Comparison of ENCODE assay signal across 1 cellular context in genomic region chr5:108381955-108382783, GRCh38.
TF ChIP-seq lines count a peak whose summit lies in the region.

FBXL17 (minus strand) TSS chr5:108382098.

TF ChIP-seq in K562, 482 proteins besides CTCF, POLR2A, EP300 and RAD21 (continued from another document and continues in another):
- no peak for TF ChIP-seq ZNF512 (tag; IDR thresholded peaks at IDR 0.05)
- peak; percentile 58; the same call in 1 of the 2 replicates for TF ChIP-seq SIN3B (IDR thresholded peaks at IDR 0.05; ENCODE audit: low read depth)
- TF ChIP-seq ZNF655 (CRISPR knock-in tag; IDR thresholded peaks at IDR 0.05): no peak
- TF ChIP-seq BCLAF1 (IDR thresholded peaks at IDR 0.05; ENCODE audit: borderline replicate concordance in 1 of 2, control insufficient read depth in 1 of 2, low read depth in 2 of 2, low read length in 1 of 2): no peak
- TF ChIP-seq MEF2A (IDR thresholded peaks at IDR 0.05; ENCODE audit: control insufficient read depth, low read depth, low read length): 0 out of 2 replicates have a peak, but pooled peaks have one; percentile 2
- TF ChIP-seq FOXK2 (conservative IDR thresholded peaks at IDR 0.05 in 1 of 2, IDR thresholded peaks at IDR 0.05 in 1 of 2; ENCODE audit: low read depth in 2 of 2): peak in 1 of 2 experiments; percentile 54; a peak in 2 of 4 replicates
- TF ChIP-seq TFAM (CRISPR knock-in tag; conservative IDR thresholded peaks at IDR 0.05): no peak
- no peak for TF ChIP-seq STAT5B (CRISPR knock-in tag; IDR thresholded peaks at IDR 0.05)
- TF ChIP-seq ELK1 (CRISPR knock-in tag; IDR thresholded peaks at IDR 0.05): no peak
- no peak for TF ChIP-seq SIX5 (IDR thresholded peaks at IDR 0.05; ENCODE audit: borderline replicate concordance in 1 of 2, insufficient read depth in 1 of 2, low read depth in 1 of 2, low read length in 2 of 2)
- TF ChIP-seq RHOXF2B (CRISPR knock-in tag; conservative IDR thresholded peaks at IDR 0.05): no peak
- 0 out of 2 replicates have a peak, but pooled peaks have one; percentile 16 for TF ChIP-seq SPI1 (IDR thresholded peaks at IDR 0.05; ENCODE audit: borderline replicate concordance, low read depth, low read length)
- TF ChIP-seq NCOA4 (IDR thresholded peaks at IDR 0.05; ENCODE audit: partially characterized antibody): no peak
- no peak for TF ChIP-seq ETV6 (IDR thresholded peaks at IDR 0.05; ENCODE audit: borderline replicate concordance in 1 of 2, low read depth in 2 of 2, low read length in 1 of 2)
- TF ChIP-seq ETV6 (CRISPR knock-in tag; IDR thresholded peaks at IDR 0.05; ENCODE audit: borderline replicate concordance): 0 out of 2 replicates have a peak, but pooled peaks have one; percentile 4
- TF ChIP-seq FOXP1 (CRISPR knock-in tag; IDR thresholded peaks at IDR 0.05): no peak; the same call in none of the 2 replicates
- TF ChIP-seq EHMT2 (IDR thresholded peaks at IDR 0.05): peak; percentile 71; the same call in 1 of the 2 replicates
- TF ChIP-seq, protein P1, sequence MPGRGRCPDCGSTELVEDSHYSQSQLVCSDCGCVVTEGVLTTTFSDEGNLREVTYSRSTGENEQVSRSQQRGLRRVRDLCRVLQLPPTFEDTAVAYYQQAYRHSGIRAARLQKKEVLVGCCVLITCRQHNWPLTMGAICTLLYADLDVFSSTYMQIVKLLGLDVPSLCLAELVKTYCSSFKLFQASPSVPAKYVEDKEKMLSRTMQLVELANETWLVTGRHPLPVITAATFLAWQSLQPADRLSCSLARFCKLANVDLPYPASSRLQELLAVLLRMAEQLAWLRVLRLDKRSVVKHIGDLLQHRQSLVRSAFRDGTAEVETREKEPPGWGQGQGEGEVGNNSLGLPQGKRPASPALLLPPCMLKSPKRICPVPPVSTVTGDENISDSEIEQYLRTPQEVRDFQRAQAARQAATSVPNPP (IDR thresholded peaks at IDR 0.05; ENCODE audit: borderline replicate concordance, insufficient read depth, insufficient read length): no peak
- TF ChIP-seq PHF8 (IDR thresholded peaks at IDR 0.05; ENCODE audit: borderline replicate concordance, low read length): peak; percentile 73; the same call in 1 of the 2 replicates
- TF ChIP-seq RBM25 (IDR thresholded peaks at IDR 0.05; ENCODE audit: low read depth, low read length, severe bottlenecking): no peak
- no peak for TF ChIP-seq HEY1 (CRISPR knock-in tag; IDR thresholded peaks at IDR 0.05; ENCODE audit: borderline replicate concordance)
- no peak for TF ChIP-seq GATAD2A (IDR thresholded peaks at IDR 0.05)
- TF ChIP-seq, protein P2, sequence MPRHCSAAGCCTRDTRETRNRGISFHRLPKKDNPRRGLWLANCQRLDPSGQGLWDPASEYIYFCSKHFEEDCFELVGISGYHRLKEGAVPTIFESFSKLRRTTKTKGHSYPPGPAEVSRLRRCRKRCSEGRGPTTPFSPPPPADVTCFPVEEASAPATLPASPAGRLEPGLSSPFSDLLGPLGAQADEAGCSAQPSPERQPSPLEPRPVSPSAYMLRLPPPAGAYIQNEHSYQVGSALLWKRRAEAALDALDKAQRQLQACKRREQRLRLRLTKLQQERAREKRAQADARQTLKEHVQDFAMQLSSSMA (CRISPR knock-in tag; IDR thresholded peaks at IDR 0.05): no peak
- TF ChIP-seq KLF13 (tag; IDR thresholded peaks at IDR 0.05; ENCODE audit: borderline replicate concordance, low read depth): no peak
- peak; percentile 74 for TF ChIP-seq ESRRA (IDR thresholded peaks at IDR 0.05; ENCODE audit: borderline replicate concordance, low read depth)
- peak; percentile 79 for TF ChIP-seq MEIS2 (IDR thresholded peaks at IDR 0.05; ENCODE audit: partially characterized antibody)
- TF ChIP-seq CBX1 (IDR thresholded peaks at IDR 0.05; ENCODE audit: low read depth): peak; percentile 92
- TF ChIP-seq DIDO1 (tag; IDR thresholded peaks at IDR 0.05; ENCODE audit: low read depth): no peak
- TF ChIP-seq HNRNPH1 (optimal IDR thresholded peaks at IDR 0.05; ENCODE audit: low read depth, low read length): no peak
- no peak for TF ChIP-seq RCOR1 (IDR thresholded peaks at IDR 0.05; ENCODE audit: borderline replicate concordance in 1 of 2, low read depth in 2 of 2, low read length in 2 of 2)
- TF ChIP-seq E2F3 (CRISPR knock-in tag; IDR thresholded peaks at IDR 0.05): no peak
- peak; percentile 63 for TF ChIP-seq PML (IDR thresholded peaks at IDR 0.05; ENCODE audit: low read length)
- TF ChIP-seq ATF1 (CRISPR knock-in tag; IDR thresholded peaks at IDR 0.05): no peak
- peak; percentile 95 for TF ChIP-seq ATF1 (tag; IDR thresholded peaks at IDR 0.05)
- no peak for TF ChIP-seq SRSF3 (IDR thresholded peaks at IDR 0.05; ENCODE audit: insufficient read depth, low read length)
- TF ChIP-seq TEAD4 (IDR thresholded peaks at IDR 0.05; ENCODE audit: low read length): peak; percentile 5; the same call in 1 of the 2 replicates
- no peak for TF ChIP-seq TEAD4 (CRISPR knock-in tag; IDR thresholded peaks at IDR 0.05; ENCODE audit: borderline replicate concordance)
- TF ChIP-seq ZNF274 (IDR thresholded peaks at IDR 0.05; ENCODE audit: borderline replicate concordance, low read depth, low read length): no peak
- TF ChIP-seq, protein P3, sequence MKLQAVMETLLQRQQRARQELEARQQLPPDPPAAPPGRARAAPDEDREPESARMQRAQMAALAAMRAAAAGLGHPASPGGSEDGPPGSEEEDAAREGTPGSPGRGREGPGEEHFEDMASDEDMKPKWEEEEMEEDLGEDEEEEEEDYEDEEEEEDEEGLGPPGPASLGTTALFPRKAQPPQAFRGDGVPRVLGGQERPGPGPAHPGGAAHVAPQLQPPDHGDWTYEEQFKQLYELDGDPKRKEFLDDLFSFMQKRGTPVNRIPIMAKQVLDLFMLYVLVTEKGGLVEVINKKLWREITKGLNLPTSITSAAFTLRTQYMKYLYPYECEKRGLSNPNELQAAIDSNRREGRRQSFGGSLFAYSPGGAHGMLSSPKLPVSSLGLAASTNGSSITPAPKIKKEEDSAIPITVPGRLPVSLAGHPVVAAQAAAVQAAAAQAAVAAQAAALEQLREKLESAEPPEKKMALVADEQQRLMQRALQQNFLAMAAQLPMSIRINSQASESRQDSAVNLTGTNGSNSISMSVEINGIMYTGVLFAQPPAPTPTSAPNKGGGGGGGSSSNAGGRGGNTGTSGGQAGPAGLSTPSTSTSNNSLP (IDR thresholded peaks at IDR 0.05; ENCODE audit: borderline replicate concordance, low read depth, low read length): no peak
- TF ChIP-seq, protein P4, sequence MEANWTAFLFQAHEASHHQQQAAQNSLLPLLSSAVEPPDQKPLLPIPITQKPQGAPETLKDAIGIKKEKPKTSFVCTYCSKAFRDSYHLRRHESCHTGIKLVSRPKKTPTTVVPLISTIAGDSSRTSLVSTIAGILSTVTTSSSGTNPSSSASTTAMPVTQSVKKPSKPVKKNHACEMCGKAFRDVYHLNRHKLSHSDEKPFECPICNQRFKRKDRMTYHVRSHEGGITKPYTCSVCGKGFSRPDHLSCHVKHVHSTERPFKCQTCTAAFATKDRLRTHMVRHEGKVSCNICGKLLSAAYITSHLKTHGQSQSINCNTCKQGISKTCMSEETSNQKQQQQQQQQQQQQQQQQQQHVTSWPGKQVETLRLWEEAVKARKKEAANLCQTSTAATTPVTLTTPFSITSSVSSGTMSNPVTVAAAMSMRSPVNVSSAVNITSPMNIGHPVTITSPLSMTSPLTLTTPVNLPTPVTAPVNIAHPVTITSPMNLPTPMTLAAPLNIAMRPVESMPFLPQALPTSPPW (CRISPR knock-in tag; IDR thresholded peaks at IDR 0.05): peak; percentile 66
- peak; percentile 61 for TF ChIP-seq RNF2 (IDR thresholded peaks at IDR 0.05)
- no peak for TF ChIP-seq PTRF (tag; IDR thresholded peaks at IDR 0.05)
- TF ChIP-seq, protein P5, sequence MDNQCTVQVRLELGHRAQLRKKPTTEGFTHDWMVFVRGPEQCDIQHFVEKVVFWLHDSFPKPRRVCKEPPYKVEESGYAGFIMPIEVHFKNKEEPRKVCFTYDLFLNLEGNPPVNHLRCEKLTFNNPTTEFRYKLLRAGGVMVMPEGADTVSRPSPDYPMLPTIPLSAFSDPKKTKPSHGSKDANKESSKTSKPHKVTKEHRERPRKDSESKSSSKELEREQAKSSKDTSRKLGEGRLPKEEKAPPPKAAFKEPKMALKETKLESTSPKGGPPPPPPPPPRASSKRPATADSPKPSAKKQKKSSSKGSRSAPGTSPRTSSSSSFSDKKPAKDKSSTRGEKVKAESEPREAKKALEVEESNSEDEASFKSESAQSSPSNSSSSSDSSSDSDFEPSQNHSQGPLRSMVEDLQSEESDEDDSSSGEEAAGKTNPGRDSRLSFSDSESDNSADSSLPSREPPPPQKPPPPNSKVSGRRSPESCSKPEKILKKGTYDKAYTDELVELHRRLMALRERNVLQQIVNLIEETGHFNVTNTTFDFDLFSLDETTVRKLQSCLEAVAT (IDR thresholded peaks at IDR 0.05): no peak
- TF ChIP-seq BCOR (IDR thresholded peaks at IDR 0.05): no peak
- no peak for TF ChIP-seq XRCC4 (IDR thresholded peaks at IDR 0.05; ENCODE audit: extremely low read depth, insufficient read depth, insufficient read length)
- no peak for TF ChIP-seq IRF2 (CRISPR knock-in tag; IDR thresholded peaks at IDR 0.05)
- TF ChIP-seq, protein P6, sequence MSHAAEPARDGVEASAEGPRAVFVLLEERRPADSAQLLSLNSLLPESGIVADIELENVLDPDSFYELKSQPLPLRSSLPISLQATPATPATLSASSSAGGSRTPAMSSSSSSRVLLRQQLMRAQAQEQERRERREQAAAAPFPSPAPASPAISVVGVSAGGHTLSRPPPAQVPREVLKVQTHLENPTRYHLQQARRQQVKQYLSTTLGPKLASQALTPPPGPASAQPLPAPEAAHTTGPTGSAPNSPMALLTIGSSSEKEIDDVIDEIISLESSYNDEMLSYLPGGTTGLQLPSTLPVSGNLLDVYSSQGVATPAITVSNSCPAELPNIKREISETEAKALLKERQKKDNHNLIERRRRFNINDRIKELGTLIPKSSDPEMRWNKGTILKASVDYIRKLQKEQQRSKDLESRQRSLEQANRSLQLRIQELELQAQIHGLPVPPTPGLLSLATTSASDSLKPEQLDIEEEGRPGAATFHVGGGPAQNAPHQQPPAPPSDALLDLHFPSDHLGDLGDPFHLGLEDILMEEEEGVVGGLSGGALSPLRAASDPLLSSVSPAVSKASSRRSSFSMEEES (CRISPR knock-in tag; IDR thresholded peaks at IDR 0.05): no peak
- no peak for TF ChIP-seq ZKSCAN3 (CRISPR knock-in tag; IDR thresholded peaks at IDR 0.05)
